Comparison of ENCODE assay signal across 13 cellular contexts in genomic region chr16:55834044-55834443, GRCh38. TPM values are rescaled to one million over a fixed set of nuclear protein-coding genes. Genes with fewer than 3 reads are reported as not detected.
DNase-seq lines count a peak whose midpoint lies in the region; ATAC-seq and TF ChIP-seq lines count a peak whose summit lies in the region.
"Had no signal": no experiment of that assay in that cellular context is flagged by ENCODE, and none has a peak within 500 bp of the region (broad histone marks: within the 10 kb centered on the region; RNA-seq: fewer than 3 reads in every experiment).

No MANE protein-coding gene starts in this region.

- TF ChIP-seq POLR2A in NB4 (IDR thresholded peaks at IDR 0.05; ENCODE audit: extremely low read depth, insufficient read length) (no peak), testis (IDR thresholded peaks at IDR 0.05) (no peak)

- no peak overlapping the region for H2AFZ ChIP-seq in mammary epithelial cell (ENCODE audit: low read depth, low read length)

- in situ Hi-C loops in mammary epithelial cell (cut with MboI; ENCODE audit: low sequenced_read_pairs in 2 of 2): no loop called here

- dilution Hi-C loops in mammary epithelial cell (cut with HindIII; ENCODE audit: low sequenced_read_pairs): loop anchor here (25.0 kb wide), 3 partner anchors 97 to 372 kb away; no protein-coding TSS in a partner anchor

- DNase-seq in GM12864 (ENCODE audit: low read depth) (peak; percentile 10), NB4 (ENCODE audit: low read depth) (peak; percentile 67), mammary epithelial cell (no peak), testis (no peak), NCI-H2107 (lab: John Stamatoyannopoulos, UW) (no peak)
- no peak for DNase-seq in activated CD4-positive, CD25-positive, alpha-beta regulatory T cell (lab: John Stamatoyannopoulos, UW)
- DNase-seq: ACHN; activated naive CD8-positive, alpha-beta T cell treated with anti-CD3 and anti-CD28 coated beads for 36 hours; immature natural killer cell; T-helper 2 cell had no signal

- TF ChIP-seq CTCF in GM12864 (IDR thresholded peaks at IDR 0.05; ENCODE audit: low read depth, low read length, missing control alignments): no peak
- no peak for TF ChIP-seq CTCF in NB4 (IDR thresholded peaks at IDR 0.05; ENCODE audit: low read depth, low read length)
- TF ChIP-seq CTCF in mammary epithelial cell (conservative IDR thresholded peaks at IDR 0.05 in 1 of 2, IDR thresholded peaks at IDR 0.05 in 1 of 2; ENCODE audit: extremely low read depth in 1 of 2, insufficient read depth in 1 of 2, low read depth in 1 of 2, low read length in 2 of 2): no peak
- no peak for TF ChIP-seq CTCF in testis (IDR thresholded peaks at IDR 0.05)

- H3K9ac ChIP-seq in mammary epithelial cell (ENCODE audit: insufficient read depth, low read length): no peak overlapping the region

- H3K9me3 ChIP-seq in mammary epithelial cell (replicated peaks; ENCODE audit: insufficient read depth, low read length): no peaks in the 10 kb centered on the region
- H3K9me3 ChIP-seq in testis: no peaks in the 10 kb centered on the region
- H3K9me3 ChIP-seq: tibial nerve had no signal

- H3K4me1 ChIP-seq in mammary epithelial cell (ENCODE audit: insufficient read depth, low read length): no peaks in the 10 kb centered on the region
- H3K4me1 ChIP-seq in testis: no peaks in the 10 kb centered on the region

- WGBS in mammary epithelial cell (ENCODE audit: low coverage, missing lambda C conversion rate): 83% methylated on average over 7 of the region's 7 CpGs
- WGBS in testis, 2 donors: 75 to 81% methylated on average over 7 of the region's 7 CpGs

- peaks cover under 1% of the 10 kb centered on the region for H3K27me3 ChIP-seq in mammary epithelial cell (ENCODE audit: insufficient read depth, low read length)
- no peaks in the 10 kb centered on the region for H3K27me3 ChIP-seq in testis
- H3K27me3 ChIP-seq: tibial nerve had no signal

- intact Hi-C loops in mammary epithelial cell (cut with micrococcal nuclease): no loop called here
- intact Hi-C loops in testis (cut with DNase I; ENCODE audit: low total_unique reads): no loop called here

- H3K79me2 ChIP-seq in mammary epithelial cell (ENCODE audit: insufficient read depth, low read length): no peaks in the 10 kb centered on the region

- CTCF ChIA-PET in mammary epithelial cell (lab: Charles Lee; ENCODE audit: low non-redundant PET): no interaction called here

- BruUV-seq in mammary epithelial cell (replicated peaks; lab: Mats Ljungman, UMichigan): no TSS peak

- no peak overlapping the region for H3K4me2 ChIP-seq in mammary epithelial cell (ENCODE audit: insufficient read depth, low read depth, low read length)

- H3K36me3 ChIP-seq in mammary epithelial cell (ENCODE audit: insufficient read depth, low read length) (no peaks in the 10 kb centered on the region), testis (ENCODE audit: low read depth, missing control alignments) (no peaks in the 10 kb centered on the region)
- H3K36me3 ChIP-seq: tibial nerve had no signal

- H3K4me3 ChIP-seq in GM12864 (ENCODE audit: low read depth, low read length) (no peak overlapping the region), NB4 (ENCODE audit: low read depth, low read length) (no peak overlapping the region), mammary epithelial cell (replicated peaks in 1 of 3; ENCODE audit: insufficient read depth in 1 of 3, low read depth in 2 of 3, low read length in 3 of 3) (no peak overlapping the region), testis (no peak overlapping the region)
- H3K4me3 ChIP-seq: tibial nerve had no signal

- ATAC-seq in GM19468 (IDR thresholded peaks at IDR 0.05; ENCODE audit: extremely low read depth, unreplicated experiment) (peak; percentile 66), HG02981 (IDR thresholded peaks at IDR 0.05; ENCODE audit: unreplicated experiment) (peak; percentile 72)

- no peaks in the 10 kb centered on the region for H4K20me1 ChIP-seq in mammary epithelial cell (ENCODE audit: insufficient read depth, low read length)

- H3K27ac ChIP-seq in mammary epithelial cell (ENCODE audit: insufficient read depth, low read depth, low read length) (no peak overlapping the region), testis (no peak overlapping the region)
- H3K27ac ChIP-seq: tibial nerve had no signal

RNA-seq across cellular contexts. Expression of gene CES1, which starts 1.1 kb away (rescaled TPM):
- under 1 TPM in 1 of 2 donors, not detected in 1; 0.50 TPM for total RNA-seq in mammary epithelial cell
- 0.07 TPM for polyA plus RNA-seq in mammary epithelial cell
- not detected for polyA minus RNA-seq in mammary epithelial cell
- 1 to 10 TPM; 2.1 to 5.8 TPM for total RNA-seq in testis
- polyA plus RNA-seq in testis (ENCODE audit: insufficient read depth, low read depth, low replicate concordance): 18.3 TPM
- total RNA-seq: activated naive CD8-positive, alpha-beta T cell treated with anti-CD3 and anti-CD28 coated beads for 36 hours had no signal

RNA-seq across cellular contexts. Expression of gene CES5A, which starts 41.1 kb away (rescaled TPM):
- not detected for total RNA-seq in mammary epithelial cell
- polyA plus RNA-seq in mammary epithelial cell: not detected
- polyA minus RNA-seq in mammary epithelial cell: not detected
- 1 to 10 TPM in 1 of 2 donors, not detected in 1; 1.5 TPM for total RNA-seq in testis
- 0.83 TPM for polyA plus RNA-seq in testis (ENCODE audit: insufficient read depth, low read depth, low replicate concordance)
- total RNA-seq: activated naive CD8-positive, alpha-beta T cell treated with anti-CD3 and anti-CD28 coated beads for 36 hours; tibial nerve had no signal
- polyA plus RNA-seq: immature natural killer cell had no signal

Comparison
In these comparisons a context has a peak if more than half of its experiments do, and no peak if none do; other contexts are left out.
1. DNase-seq: peak in GM12864 (single experiment) and NB4 (single experiment); none in mammary epithelial cell (single experiment), testis (single experiment), activated CD4-positive, CD25-positive, alpha-beta regulatory T cell (0 of 4) and NCI-H2107 (single experiment).